In genomic region chr1:173315296-173315695, GRCh38 we compare ENCODE assay signal across 26 cellular contexts.
"Had no signal": no experiment of that assay in that cellular context is flagged by ENCODE, and none has a peak within 500 bp of the region (broad histone marks: within the 10 kb centered on the region; RNA-seq: fewer than 3 reads in every experiment).

No MANE protein-coding gene starts in this region.

- ATAC-seq: HepG2, K562, T-cell had no signal

- H3K9ac ChIP-seq: KMS-11, SK-N-SH had no signal

- DNase-seq: IMR-90, Kasumi-1, MM.1S, NCI-H1092 treated with DMSO at 0.1 percent for 48 hours, NCI-H1436, NCI-H187, NCI-H2029, NCI-H2081 treated with DMSO at 0.1 percent for 48 hours, NCI-H2171, NCI-H226, NCI-H446, NCI-H510A, NCI-H524 treated with DMSO at 0.1 percent for 48 hours, NCI-H69, NCI-H774, Right ventricle myocardium superior, RPMI8226, SIG-M5, SK-N-SH, SW 1271, T-cell had no signal

- H3K27ac ChIP-seq: KMS-11, SJSA1 had no signal

- H3K36me3 ChIP-seq: SJSA1 had no signal

- H3K4me3 ChIP-seq: K562, SJSA1 had no signal

- FAIRE-seq: HepG2, K562, RCC 7860 had no signal

- H3K27me3 ChIP-seq: SJSA1 had no signal

- H3K4me1 ChIP-seq: SJSA1 had no signal

- H3K4me2 ChIP-seq: KMS-11, SK-N-SH had no signal

- H3K9me3 ChIP-seq: SJSA1, SK-N-SH had no signal
